ENCODE assay signal across 39 cellular contexts in genomic region chr13:51745236-51745635, GRCh38.
"Had no signal": no experiment of that assay in that cellular context is flagged by ENCODE, and none has a peak within 500 bp of the region (broad histone marks: within the 10 kb centered on the region; RNA-seq: fewer than 3 reads in every experiment).

No MANE protein-coding gene starts in this region.

- ATAC-seq: activated CD4-positive, alpha-beta T cell treated with anti-CD3 and anti-CD28 coated beads for 36 hours; activated CD4-positive, CD25-positive, alpha-beta regulatory T cell treated with anti-CD3 and anti-CD28 coated beads, Interleukin-2, amount 50 U/mL, for 24 hours; activated CD8-positive, alpha-beta memory T cell treated with anti-CD3 and anti-CD28 coated beads, Interleukin-2, amount 10 ng/mL, durations not matched to agents 7 days and 5 days; activated CD8-positive, alpha-beta T cell treated with anti-CD3 and anti-CD28 coated beads, Interleukin-2, amount 10 ng/mL, durations not matched to agents 7 days and 5 days; activated naive CD8-positive, alpha-beta T cell treated with anti-CD3 and anti-CD28 coated beads, Interleukin-2, amount 50 U/mL, for 24 hours; WTC11 had no signal

- H3K27ac ChIP-seq: ascending aorta, brain microvascular endothelial cell, breast epithelium, WERI-Rb-1 had no signal

- H3K4me3 Mint-ChIP-seq: activated CD4-positive, alpha-beta memory T cell treated with anti-CD3 and anti-CD28 coated beads, Interleukin-2, amount 10 ng/mL, durations not matched to agents 7 days and 5 days; activated CD4-positive, alpha-beta T cell treated with anti-CD3 and anti-CD28 coated beads for 36 hours; activated CD4-positive, alpha-beta T cell treated with anti-CD3 and anti-CD28 coated beads, Interleukin-2, amount 10 ng/mL, durations not matched to agents 7 days and 5 days; activated CD8-positive, alpha-beta memory T cell treated with anti-CD3 and anti-CD28 coated beads, Interleukin-2, amount 10 ng/mL, durations not matched to agents 7 days and 5 days; activated CD8-positive, alpha-beta T cell treated with anti-CD3 and anti-CD28 coated beads, Interleukin-2, amount 10 ng/mL, durations not matched to agents 7 days and 5 days; activated naive CD4-positive, alpha-beta T cell treated with anti-CD3 and anti-CD28 coated beads, Interleukin-2, amount 10 ng/mL, durations not matched to agents 7 days and 5 days; activated naive CD4-positive, alpha-beta T cell treated with anti-CD3 and anti-CD28 coated beads, Interleukin-2, amount 50 U/mL, for 24 hours; activated naive CD8-positive, alpha-beta T cell; activated naive CD8-positive, alpha-beta T cell treated with anti-CD3 and anti-CD28 coated beads, Interleukin-2, amount 10 ng/mL, durations not matched to agents 7 days and 5 days; activated naive CD8-positive, alpha-beta T cell treated with anti-CD3 and anti-CD28 coated beads, Interleukin-2, amount 50 U/mL, for 24 hours; activated T-cell treated with anti-CD3 and anti-CD28 coated beads, Interleukin-2, amount 50 U/mL, for 24 hours; central memory CD8-positive, alpha-beta T cell; T-helper 1 cell treated with Interleukin-12 subunit alpha and Interleukin-12 subunit beta and Interleukin-4 antibody, amounts not matched to agents 30 μg/mL and 1 μg/mL, for 36 hours; T-helper 2 cell treated with Interferon-gamma antibody and Interleukin-4, amounts not matched to agents 5 μg/mL and 100 μg/mL, for 36 hours; WTC11 had no signal

- H3K4me1 Mint-ChIP-seq: activated CD4-positive, alpha-beta memory T cell treated with anti-CD3 and anti-CD28 coated beads, Interleukin-2, amount 10 ng/mL, durations not matched to agents 7 days and 5 days; activated CD4-positive, alpha-beta T cell treated with anti-CD3 and anti-CD28 coated beads for 36 hours; activated CD4-positive, alpha-beta T cell treated with anti-CD3 and anti-CD28 coated beads, Interleukin-2, amount 10 ng/mL, durations not matched to agents 7 days and 5 days; activated CD8-positive, alpha-beta memory T cell treated with anti-CD3 and anti-CD28 coated beads, Interleukin-2, amount 10 ng/mL, durations not matched to agents 7 days and 5 days; activated naive CD4-positive, alpha-beta T cell treated with anti-CD3 and anti-CD28 coated beads, Interleukin-2, amount 10 ng/mL, durations not matched to agents 7 days and 5 days; activated naive CD4-positive, alpha-beta T cell treated with anti-CD3 and anti-CD28 coated beads, Interleukin-2, amount 50 U/mL, for 24 hours; activated naive CD8-positive, alpha-beta T cell treated with anti-CD3 and anti-CD28 coated beads, Interleukin-2, amount 10 ng/mL, durations not matched to agents 7 days and 5 days; central memory CD8-positive, alpha-beta T cell; WTC11 had no signal

- H3K9me3 Mint-ChIP-seq: activated naive CD4-positive, alpha-beta T cell treated with anti-CD3 and anti-CD28 coated beads, Interleukin-2, amount 50 U/mL, for 24 hours had no signal

- H3K36me3 ChIP-seq: breast epithelium, WERI-Rb-1 had no signal

- H3K27me3 ChIP-seq: ascending aorta, brain microvascular endothelial cell, breast epithelium had no signal

- H3K4me1 ChIP-seq: ascending aorta, breast epithelium had no signal

- H3K27ac Mint-ChIP-seq: activated CD4-positive, alpha-beta memory T cell treated with anti-CD3 and anti-CD28 coated beads, Interleukin-2, amount 10 ng/mL, durations not matched to agents 7 days and 5 days; activated CD4-positive, alpha-beta T cell treated with anti-CD3 and anti-CD28 coated beads for 36 hours; activated CD4-positive, alpha-beta T cell treated with anti-CD3 and anti-CD28 coated beads, Interleukin-2, amount 10 ng/mL, durations not matched to agents 7 days and 5 days; activated CD8-positive, alpha-beta memory T cell treated with anti-CD3 and anti-CD28 coated beads, Interleukin-2, amount 10 ng/mL, durations not matched to agents 7 days and 5 days; activated CD8-positive, alpha-beta T cell treated with anti-CD3 and anti-CD28 coated beads, Interleukin-2, amount 10 ng/mL, durations not matched to agents 7 days and 5 days; activated naive CD4-positive, alpha-beta T cell treated with anti-CD3 and anti-CD28 coated beads, Interleukin-2, amount 10 ng/mL, durations not matched to agents 7 days and 5 days; activated naive CD4-positive, alpha-beta T cell treated with anti-CD3 and anti-CD28 coated beads, Interleukin-2, amount 50 U/mL, for 24 hours; activated naive CD8-positive, alpha-beta T cell; activated naive CD8-positive, alpha-beta T cell treated with anti-CD3 and anti-CD28 coated beads, Interleukin-2, amount 10 ng/mL, durations not matched to agents 7 days and 5 days; activated naive CD8-positive, alpha-beta T cell treated with anti-CD3 and anti-CD28 coated beads, Interleukin-2, amount 50 U/mL, for 24 hours; activated T-cell treated with anti-CD3 and anti-CD28 coated beads, Interleukin-2, amount 50 U/mL, for 24 hours; activated T-helper 2 cell treated with anti-CD3 and anti-CD28 coated beads, Interferon-gamma antibody, Interleukin-2, Interleukin-4, amounts not matched to agents 10 μg/mL and 5 μg/mL and 100 μg/mL, durations not matched to agents 14 hours and 24 hours and 36 hours; T-helper 1 cell treated with Interleukin-12 subunit alpha and Interleukin-12 subunit beta and Interleukin-4 antibody, amounts not matched to agents 30 μg/mL and 1 μg/mL, for 36 hours; T-helper 2 cell treated with Interferon-gamma antibody and Interleukin-4, amounts not matched to agents 5 μg/mL and 100 μg/mL, for 36 hours; WTC11 had no signal

- DNase-seq: activated CD4-positive, alpha-beta memory T cell treated with anti-CD3 and anti-CD28 coated beads, Interleukin-2, amount 10 ng/mL, durations not matched to agents 7 days and 5 days; activated CD4-positive, alpha-beta T cell treated with anti-CD3 and anti-CD28 coated beads for 1 hour; activated CD4-positive, alpha-beta T cell treated with anti-CD3 and anti-CD28 coated beads for 36 hours; activated CD4-positive, alpha-beta T cell treated with anti-CD3 and anti-CD28 coated beads for 48 hours; activated CD4-positive, alpha-beta T cell treated with anti-CD3 and anti-CD28 coated beads, Interleukin-2, amount 10 ng/mL, durations not matched to agents 7 days and 5 days; activated CD4-positive, alpha-beta T cell treated with anti-CD3 and anti-CD28 coated beads, Interleukin-2, amount 50 U/mL, for 48 hours; activated CD4-positive, CD25-positive, alpha-beta regulatory T cell; activated CD8-positive, alpha-beta memory T cell treated with anti-CD3 and anti-CD28 coated beads for 24 hours; activated CD8-positive, alpha-beta memory T cell treated with anti-CD3 and anti-CD28 coated beads, Interleukin-2, amount 10 ng/mL, durations not matched to agents 7 days and 5 days; activated CD8-positive, alpha-beta memory T cell treated with anti-CD3 and anti-CD28 coated beads, Interleukin-2, amount 50 U/mL, for 48 hours; activated CD8-positive, alpha-beta T cell treated with anti-CD3 and anti-CD28 coated beads, Interleukin-2, amount 10 ng/mL, durations not matched to agents 7 days and 5 days; activated effector memory CD4-positive, alpha-beta T cell treated with Interleukin-2 at 50 U/mL for 16 hours; activated gamma-delta T cell; activated naive CD4-positive, alpha-beta T cell treated with anti-CD3 and anti-CD28 coated beads, Interleukin-2, amount 10 ng/mL, durations not matched to agents 7 days and 5 days; activated naive CD4-positive, alpha-beta T cell treated with Interleukin-2 at 50 U/mL for 16 hours; activated naive CD8-positive, alpha-beta T cell treated with anti-CD3 and anti-CD28 coated beads, Interleukin-2, amount 10 ng/mL, durations not matched to agents 7 days and 5 days; activated naive CD8-positive, alpha-beta T cell treated with anti-CD3 and anti-CD28 coated beads, Interleukin-2, amount 50 U/mL, for 24 hours; activated T-cell treated with anti-CD3 and anti-CD28 coated beads, Interleukin-2, amount 50 U/mL, for 24 hours; activated T-cell treated with anti-CD3 and anti-CD28 coated beads, Interleukin-2, amount 50 U/mL, for 48 hours; amygdala; anterior cingulate cortex; brain microvascular endothelial cell; caudate nucleus; cerebellar nuclear complex; T-helper 1 cell; T-helper 2 cell; T-helper 9 cell; WERI-Rb-1 had no signal

- FAIRE-seq: TTC549 had no signal

- H3K4me3 ChIP-seq: ascending aorta, breast epithelium had no signal

- H3K27me3 Mint-ChIP-seq: activated CD4-positive, alpha-beta memory T cell treated with anti-CD3 and anti-CD28 coated beads, Interleukin-2, amount 10 ng/mL, durations not matched to agents 7 days and 5 days; activated CD4-positive, alpha-beta T cell treated with anti-CD3 and anti-CD28 coated beads for 36 hours; activated CD4-positive, alpha-beta T cell treated with anti-CD3 and anti-CD28 coated beads, Interleukin-2, amount 10 ng/mL, durations not matched to agents 7 days and 5 days; activated CD8-positive, alpha-beta memory T cell treated with anti-CD3 and anti-CD28 coated beads, Interleukin-2, amount 10 ng/mL, durations not matched to agents 7 days and 5 days; activated naive CD4-positive, alpha-beta T cell treated with anti-CD3 and anti-CD28 coated beads, Interleukin-2, amount 10 ng/mL, durations not matched to agents 7 days and 5 days; activated naive CD4-positive, alpha-beta T cell treated with anti-CD3 and anti-CD28 coated beads, Interleukin-2, amount 50 U/mL, for 24 hours; activated naive CD8-positive, alpha-beta T cell; activated naive CD8-positive, alpha-beta T cell treated with anti-CD3 and anti-CD28 coated beads, Interleukin-2, amount 10 ng/mL, durations not matched to agents 7 days and 5 days; activated naive CD8-positive, alpha-beta T cell treated with anti-CD3 and anti-CD28 coated beads, Interleukin-2, amount 50 U/mL, for 24 hours; activated T-cell treated with anti-CD3 and anti-CD28 coated beads, Interleukin-2, amount 50 U/mL, for 24 hours; central memory CD8-positive, alpha-beta T cell had no signal
